ENCODE assay signal across 1 cellular context in genomic region chr17:48059125-48059668, GRCh38.
TF ChIP-seq lines count a peak whose summit lies in the region.

No MANE protein-coding gene starts in this region.

TF ChIP-seq in HepG2, 621 proteins besides CTCF, POLR2A, EP300 and RAD21:
- TF ChIP-seq MXD1 (CRISPR knock-in tag; IDR thresholded peaks at IDR 0.05) = no peak
- TF ChIP-seq NFKB2 (CRISPR knock-in tag; IDR thresholded peaks at IDR 0.05; ENCODE audit: borderline replicate concordance) = peak; percentile 29; the same call in 1 of the 2 replicates
- no peak for TF ChIP-seq STAT6 (CRISPR knock-in tag; IDR thresholded peaks at IDR 0.05; ENCODE audit: borderline replicate concordance)
- no peak for TF ChIP-seq MYNN (CRISPR knock-in tag; IDR thresholded peaks at IDR 0.05; ENCODE audit: low read depth)
- TF ChIP-seq ZNF687 (CRISPR knock-in tag; IDR thresholded peaks at IDR 0.05) = 0 out of 2 replicates have a peak, but pooled peaks have one; percentile 14
- no peak for TF ChIP-seq MTF1 (CRISPR knock-in tag; IDR thresholded peaks at IDR 0.05)
- 0 out of 2 replicates have a peak, but pooled peaks have one; percentile 30 for TF ChIP-seq ZC3H13 (CRISPR knock-in tag; IDR thresholded peaks at IDR 0.05)
- no peak for TF ChIP-seq USF2 (IDR thresholded peaks at IDR 0.05; ENCODE audit: low read depth, low read length)
- no peak for TF ChIP-seq USF2 (CRISPR knock-in tag; IDR thresholded peaks at IDR 0.05; ENCODE audit: borderline replicate concordance)
- TF ChIP-seq AGO2 (optimal IDR thresholded peaks at IDR 0.05; ENCODE audit: low read depth, low read length) = peak; percentile 82
- TF ChIP-seq NKX3-1 (CRISPR knock-in tag; IDR thresholded peaks at IDR 0.05) = no peak
- no peak for TF ChIP-seq CREBL2 (CRISPR knock-in tag; IDR thresholded peaks at IDR 0.05; ENCODE audit: borderline replicate concordance)
- no peak for TF ChIP-seq MLXIP (CRISPR knock-in tag; IDR thresholded peaks at IDR 0.05; ENCODE audit: borderline replicate concordance)
